ENCODE assay signal across 21 cellular contexts in the genomic region with DNA sequence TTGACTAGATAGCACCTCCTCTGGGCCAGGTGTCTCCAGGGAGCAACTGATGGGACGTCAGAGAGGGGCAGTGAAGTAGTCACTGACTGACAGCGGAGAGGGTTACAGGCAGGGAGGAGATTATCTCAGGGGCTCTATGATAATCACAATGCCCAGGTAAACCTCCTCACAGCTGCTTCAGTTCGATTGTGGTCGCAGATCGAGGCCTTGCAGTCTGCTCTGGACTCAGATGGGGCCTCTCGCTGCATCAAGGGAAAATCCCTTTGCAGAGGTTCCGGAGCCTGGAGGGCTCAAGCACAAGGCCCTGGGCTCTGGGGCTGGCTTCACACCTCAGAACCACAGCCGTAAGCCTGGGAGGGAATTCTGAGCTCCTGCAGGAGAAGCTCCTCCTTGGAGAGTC.
"Had no signal": no experiment of that assay in that cellular context is flagged by ENCODE, and none has a peak within 500 bp of the region (broad histone marks: within the 10 kb centered on the region; RNA-seq: fewer than 3 reads in every experiment).

No MANE protein-coding gene starts in this region.

- H3K4me3 ChIP-seq: colonic mucosa, esophagus squamous epithelium, gastroesophageal sphincter, left lung, psoas muscle, suprapubic skin, thyroid gland had no signal

- H3K9me3 ChIP-seq: colonic mucosa, esophagus squamous epithelium, gastroesophageal sphincter, left lung, psoas muscle, suprapubic skin, thyroid gland had no signal

- FAIRE-seq: keratinocyte, small intestine had no signal

- H2AFZ ChIP-seq: parathyroid adenoma had no signal

- H3K4me3 Mint-ChIP-seq: naive thymus-derived CD4-positive, alpha-beta T cell; type B pancreatic cell had no signal

- DNase-seq: cerebellar nuclear complex; colonic mucosa; dermis blood vessel endothelial cell; esophagus squamous epithelium; foreskin fibroblast; glutamatergic neuron; left lung; mesendoderm; naive thymus-derived CD4-positive, alpha-beta T cell; occipital lobe; psoas muscle; retina; small intestine; stimulated activated CD4-positive, alpha-beta T cell treated with anti-CD3 and anti-CD28 coated beads, Interleukin-2, amount 100 ng/mL, for 48 hours; stimulated activated naive CD8-positive, alpha-beta T cell treated with anti-CD3 and anti-CD28 coated beads, Interleukin-15, Interleukin-2, amounts not matched to agents 100 U/mL and 50 U/mL, for 24 hours; thyroid gland had no signal

- H3K79me2 ChIP-seq: parathyroid adenoma had no signal

- H3K27me3 ChIP-seq: colonic mucosa, thyroid gland had no signal

- H3K9me3 Mint-ChIP-seq: type B pancreatic cell had no signal

- H3K27ac ChIP-seq: colonic mucosa, esophagus squamous epithelium, gastroesophageal sphincter, left lung, parathyroid adenoma, psoas muscle, suprapubic skin, thyroid gland had no signal

- ATAC-seq: gastroesophageal sphincter; left lung; naive thymus-derived CD4-positive, alpha-beta T cell; stimulated activated naive CD8-positive, alpha-beta T cell treated with anti-CD3 and anti-CD28 coated beads, Interleukin-15, Interleukin-2, amounts not matched to agents 100 U/mL and 50 U/mL, for 24 hours had no signal

- H3K9ac ChIP-seq: parathyroid adenoma had no signal

- H3K36me3 ChIP-seq: colonic mucosa, esophagus squamous epithelium, gastroesophageal sphincter, left lung, suprapubic skin, thyroid gland had no signal

- H3K27ac Mint-ChIP-seq: naive thymus-derived CD4-positive, alpha-beta T cell; type B pancreatic cell had no signal

- H3K36me3 Mint-ChIP-seq: type B pancreatic cell had no signal

- H3K4me1 ChIP-seq: colonic mucosa, gastroesophageal sphincter, left lung, parathyroid adenoma, psoas muscle, thyroid gland had no signal
